Comparison of ENCODE assay signal across 10 cellular contexts in the genomic region with DNA sequence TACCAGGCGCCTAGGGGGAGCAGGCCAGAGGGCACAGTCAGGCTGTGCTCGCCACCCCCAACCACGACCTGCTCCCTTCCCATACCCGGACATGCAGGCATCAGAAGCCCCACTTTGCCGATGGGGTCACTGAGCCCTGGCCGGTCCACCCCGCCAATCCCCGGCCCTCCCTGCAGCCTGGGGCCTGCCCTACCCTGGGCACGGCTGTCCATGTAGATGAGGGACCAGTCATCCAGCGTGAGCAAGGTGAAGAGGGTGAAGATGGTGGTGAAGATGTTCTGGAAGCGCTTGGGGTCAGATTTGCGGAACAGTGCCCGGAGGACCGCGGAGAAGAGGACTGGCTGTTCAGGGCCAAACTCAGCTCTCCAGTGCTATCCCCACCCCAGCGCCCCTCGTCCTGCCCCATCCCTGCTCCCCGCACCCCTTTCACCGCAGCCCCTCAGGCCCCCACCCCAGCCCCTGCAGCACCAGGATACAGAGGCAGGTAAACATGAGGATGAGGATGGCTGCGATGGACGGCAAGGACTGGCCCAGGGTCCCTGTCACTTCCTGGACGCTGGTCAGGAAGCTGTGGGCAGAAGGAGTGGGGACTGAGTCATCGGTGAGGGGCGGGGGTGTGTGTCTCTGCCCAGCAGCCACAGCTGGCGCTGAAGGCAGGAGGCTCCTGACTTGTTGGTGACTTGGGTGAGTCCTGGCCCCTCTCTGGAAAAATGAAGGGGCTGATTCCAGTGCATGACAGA.
DNase-seq lines count a peak whose midpoint lies in the region; ATAC-seq and TF ChIP-seq lines count a peak whose summit lies in the region.
"Had no signal": no experiment of that assay in that cellular context is flagged by ENCODE, and none has a peak within 500 bp of the region (broad histone marks: within the 10 kb centered on the region; RNA-seq: fewer than 3 reads in every experiment).

No MANE protein-coding gene starts in this region.

- peaks cover 23% of the 10 kb centered on the region for H3K4me1 Mint-ChIP-seq in activated T-cell treated with anti-CD3 and anti-CD28 coated beads, Interleukin-2, amount 50 U/mL, for 24 hours (ENCODE audit: low read depth)

- intact Hi-C loops in tibial artery (cut with DNase I; ENCODE audit: low total_unique reads) = loop anchor here (1.0 to 5.0 kb wide), 2 partner anchors 19 to 33 kb away; no protein-coding TSS in a partner anchor

- peaks cover 0 to 45% (median 38%) of the 10 kb centered on the region in 4 donors for H3K4me1 ChIP-seq in tibial artery

- TF ChIP-seq CTCF in fibroblast of pulmonary artery (IDR thresholded peaks at IDR 0.05; ENCODE audit: low read length, missing control alignments) (no peak), tibial artery (IDR thresholded peaks at IDR 0.05) (no peak)

- H3K36me3 ChIP-seq in tibial artery = no peaks in the 10 kb centered on the region

- peak overlapping the region; percentile 34 to 52 for H3K27ac ChIP-seq in tibial artery
- H3K27ac ChIP-seq: VCaP had no signal

- H3K4me3 ChIP-seq in fibroblast of pulmonary artery (replicated peaks; ENCODE audit: low read depth, low read length) (no peak overlapping the region), tibial artery (no peak overlapping the region)
- H3K4me3 ChIP-seq: skin epidermis had no signal

- peak overlapping the region; percentile 26 for H3K27ac Mint-ChIP-seq in activated T-cell treated with anti-CD3 and anti-CD28 coated beads, Interleukin-2, amount 50 U/mL, for 24 hours

- H3K36me3 Mint-ChIP-seq in activated T-cell treated with anti-CD3 and anti-CD28 coated beads, Interleukin-2, amount 50 U/mL, for 24 hours (ENCODE audit: low read depth) = no peaks in the 10 kb centered on the region

- no peaks in the 10 kb centered on the region for H3K9me3 ChIP-seq in tibial artery

- H3K9me3 Mint-ChIP-seq in activated T-cell treated with anti-CD3 and anti-CD28 coated beads, Interleukin-2, amount 50 U/mL, for 24 hours = no peaks in the 10 kb centered on the region

- peaks cover 5% of the 10 kb centered on the region for H3K27me3 Mint-ChIP-seq in activated T-cell treated with anti-CD3 and anti-CD28 coated beads, Interleukin-2, amount 50 U/mL, for 24 hours

- ATAC-seq in HG02588 (IDR thresholded peaks at IDR 0.05; ENCODE audit: unreplicated experiment) = no peak
- ATAC-seq in HG03280 (IDR thresholded peaks at IDR 0.05; ENCODE audit: unreplicated experiment) = no peak
- ATAC-seq in GM21526 (IDR thresholded peaks at IDR 0.05; ENCODE audit: low FRiP score, unreplicated experiment) = no peak

- no peaks in the 10 kb centered on the region for H3K27me3 ChIP-seq in tibial artery

- H3K4me3 Mint-ChIP-seq in activated T-cell treated with anti-CD3 and anti-CD28 coated beads, Interleukin-2, amount 50 U/mL, for 24 hours = no peak overlapping the region

- no peak for DNase-seq in activated T-cell treated with anti-CD3 and anti-CD28 coated beads, Interleukin-2, amount 50 U/mL, for 24 hours
- DNase-seq in activated T-cell treated with anti-CD3 and anti-CD28 coated beads for 4 hours = no peak
- peak; percentile 61 for DNase-seq in SKM-1 treated with dmso at 0.1 percent for 144 hours (lab: John Stamatoyannopoulos, UW; ENCODE audit: unreplicated experiment)
- DNase-seq in fibroblast of pulmonary artery (ENCODE audit: low read depth) = peak; percentile 66
- DNase-seq in tibial artery = peak; percentile 39 to 78

Comparison
In these comparisons a context has a peak if more than half of its experiments do, and no peak if none do; other contexts are left out.
1. DNase-seq: peak in SKM-1 treated with dmso at 0.1 percent for 144 hours (single experiment), fibroblast of pulmonary artery (single experiment) and tibial artery (2 of 2); none in activated T-cell treated with anti-CD3 and anti-CD28 coated beads, Interleukin-2, amount 50 U/mL, for 24 hours (single experiment) and activated T-cell treated with anti-CD3 and anti-CD28 coated beads for 4 hours (single experiment).